ENCODE assay signal across 22 cellular contexts in genomic region chr21:33880626-33881025, GRCh38. TPM values are rescaled to one million over a fixed set of nuclear protein-coding genes. Genes with fewer than 3 reads are reported as not detected.
A peak's percentile ranks its signal among the peaks of the same experiment; 100 is the strongest.
DNase-seq lines count a peak whose midpoint lies in the region; ATAC-seq and TF ChIP-seq lines count a peak whose summit lies in the region.
"Had no signal": no experiment of that assay in that cellular context is flagged by ENCODE, and none has a peak within 500 bp of the region (broad histone marks: within the 10 kb centered on the region; RNA-seq: fewer than 3 reads in every experiment).

No MANE protein-coding gene starts in this region.

- no peak overlapping the region for H3K4me2 ChIP-seq in PC-3 (ENCODE audit: low read length)
- H3K4me2 ChIP-seq: A549; BLaER1 treated with 17β-estradiol and CSF1 and Interleukin-3, amounts not matched to agents 10 nM and 100 nM had no signal

- no peak overlapping the region for H3K4me3 Mint-ChIP-seq in activated CD4-positive, alpha-beta memory T cell treated with anti-CD3 and anti-CD28 coated beads for 36 hours
- H3K4me3 Mint-ChIP-seq: B cell; CD4-positive, alpha-beta T cell; CD8-positive, alpha-beta T cell had no signal

- H3K9me3 Mint-ChIP-seq in activated CD4-positive, alpha-beta memory T cell treated with anti-CD3 and anti-CD28 coated beads for 36 hours: no peaks in the 10 kb centered on the region
- H3K9me3 Mint-ChIP-seq: CD4-positive, alpha-beta T cell; CD8-positive, alpha-beta T cell had no signal

- intact Hi-C loops in posterior vena cava (cut with DNase I) (no loop called here), spleen (cut with DNase I; ENCODE audit: low total_unique reads) (no loop called here), PC-3 (cut with micrococcal nuclease) (no loop called here)
- intact Hi-C loops in activated CD4-positive, alpha-beta memory T cell treated with anti-CD3 and anti-CD28 coated beads for 36 hours (cut with micrococcal nuclease): no loop called here

- no peak overlapping the region for H2AFZ ChIP-seq in PC-3 (ENCODE audit: low read length)

- WGBS in spleen, 5 donors: 84 to 92% (median 91%) methylated on average over 11 to 13 of the region's 13 CpGs

- H3K27me3 ChIP-seq in H7 (ENCODE audit: control insufficient read depth, insufficient read depth, low read length) (no peaks in the 10 kb centered on the region), spleen (replicated peaks in 1 of 7) (no peaks in the 10 kb centered on the region), PC-3 (ENCODE audit: low read length) (no peaks in the 10 kb centered on the region)
- H3K27me3 ChIP-seq: BLaER1 treated with 17β-estradiol and CSF1 and Interleukin-3, amounts not matched to agents 10 nM and 100 nM had no signal

- H3K4me1 Mint-ChIP-seq in activated CD4-positive, alpha-beta memory T cell treated with anti-CD3 and anti-CD28 coated beads for 36 hours (ENCODE audit: low read depth): no peaks in the 10 kb centered on the region
- H3K4me1 Mint-ChIP-seq: B cell had no signal

- no peaks in the 10 kb centered on the region for H4K20me1 ChIP-seq in PC-3 (ENCODE audit: low read length)
- H4K20me1 ChIP-seq: BLaER1 treated with 17β-estradiol and CSF1 and Interleukin-3, amounts not matched to agents 10 nM and 100 nM had no signal

- no peak for ATAC-seq in PC-3
- ATAC-seq: A549; CD8-positive, alpha-beta T cell; GM12878 had no signal

- H3F3A ChIP-seq in PC-3 (ENCODE audit: low read length, unreplicated experiment): no peaks in the 10 kb centered on the region

- DNase-seq in H7 (peak; percentile 22), posterior vena cava (ENCODE audit: low spot score) (peak; percentile 60), spleen (peak; percentile 40), OCI-M2 (lab: John Stamatoyannopoulos, UW; ENCODE audit: unreplicated experiment) (no peak), PC-3 (no peak)
- no peak for DNase-seq in activated CD4-positive, alpha-beta memory T cell treated with anti-CD3 and anti-CD28 coated beads for 36 hours
- DNase-seq: AML-193; CD4-positive, alpha-beta T cell; CD8-positive, alpha-beta T cell; DMS 273 treated with DMSO at 0.1 percent for 48 hours; DMS153; DMS53; DMS79; DND-41; EL; GDM1 had no signal

- no peaks in the 10 kb centered on the region for H3K79me2 ChIP-seq in PC-3 (ENCODE audit: low read length)

- H3K9me3 ChIP-seq in spleen: no peaks in the 10 kb centered on the region
- no peaks in the 10 kb centered on the region for H3K9me3 ChIP-seq in PC-3 (ENCODE audit: low read length)
- H3K9me3 ChIP-seq: A549; BLaER1 treated with 17β-estradiol and CSF1 and Interleukin-3, amounts not matched to agents 10 nM and 100 nM had no signal

- no peaks in the 10 kb centered on the region for H3K36me3 Mint-ChIP-seq in activated CD4-positive, alpha-beta memory T cell treated with anti-CD3 and anti-CD28 coated beads for 36 hours
- H3K36me3 Mint-ChIP-seq: CD8-positive, alpha-beta T cell had no signal

- no peak for TF ChIP-seq CTCF in spleen (IDR thresholded peaks at IDR 0.05 in 8 of 11, conservative IDR thresholded peaks at IDR 0.05 in 3 of 11)
- no peak for TF ChIP-seq CTCF in PC-3 (conservative IDR thresholded peaks at IDR 0.05; ENCODE audit: low read depth, low read length)

- H3K27me3 Mint-ChIP-seq in activated CD4-positive, alpha-beta memory T cell treated with anti-CD3 and anti-CD28 coated beads for 36 hours: peaks cover 3% of the 10 kb centered on the region
- H3K27me3 Mint-ChIP-seq: CD4-positive, alpha-beta T cell had no signal

- no peaks in the 10 kb centered on the region for H3K9me2 ChIP-seq in PC-3 (replicated peaks; ENCODE audit: low read length)

- BruUV-seq in PC-3 (replicated peaks; lab: Mats Ljungman, UMichigan): no TSS peak

- no peaks in the 10 kb centered on the region for H3K36me3 ChIP-seq in H7 (replicated peaks; ENCODE audit: control insufficient read depth, insufficient read depth, low read length)
- H3K36me3 ChIP-seq in spleen: no peaks in the 10 kb centered on the region
- H3K36me3 ChIP-seq in PC-3 (ENCODE audit: low read depth, low read length): no peaks in the 10 kb centered on the region
- H3K36me3 ChIP-seq: BLaER1 treated with 17β-estradiol and CSF1 and Interleukin-3, amounts not matched to agents 10 nM and 100 nM had no signal

- H3K27ac Mint-ChIP-seq in activated CD4-positive, alpha-beta memory T cell treated with anti-CD3 and anti-CD28 coated beads for 36 hours: no peak overlapping the region
- H3K27ac Mint-ChIP-seq: B cell; CD4-positive, alpha-beta T cell; CD8-positive, alpha-beta T cell had no signal

- CTCF ChIA-PET in PC-3 (lab: Charles Lee): no interaction called here
- CTCF ChIA-PET in activated CD4-positive, alpha-beta memory T cell treated with anti-CD3 and anti-CD28 coated beads for 36 hours (lab: Charles Lee): no interaction called here

- POLR2A ChIA-PET in PC-3 (lab: Charles Lee; ENCODE audit: unreplicated experiment): no interaction called here
- POLR2A ChIA-PET in activated CD4-positive, alpha-beta memory T cell treated with anti-CD3 and anti-CD28 coated beads for 36 hours (lab: Charles Lee): no interaction called here

- no peak overlapping the region for H3K27ac ChIP-seq in spleen
- no peak overlapping the region for H3K27ac ChIP-seq in PC-3 (ENCODE audit: low read length)
- H3K27ac ChIP-seq: 22Rv1; A549; BLaER1 treated with 17β-estradiol and CSF1 and Interleukin-3, amounts not matched to agents 10 nM and 100 nM; C4-2B had no signal

- no peak overlapping the region for H3K9ac ChIP-seq in PC-3 (ENCODE audit: low read length)
- H3K9ac ChIP-seq: BLaER1 treated with 17β-estradiol and CSF1 and Interleukin-3, amounts not matched to agents 10 nM and 100 nM had no signal

- TF ChIP-seq POLR2A in spleen (IDR thresholded peaks at IDR 0.05): no peak

- no peaks in the 10 kb centered on the region for H3K4me1 ChIP-seq in spleen
- H3K4me1 ChIP-seq in PC-3 (ENCODE audit: insufficient read depth, low read length): no peaks in the 10 kb centered on the region
- H3K4me1 ChIP-seq: A549 had no signal

- H3K4me3 ChIP-seq in H7 (ENCODE audit: insufficient read depth, low read depth, low read length): no peak overlapping the region
- H3K4me3 ChIP-seq in spleen: no peak overlapping the region
- H3K4me3 ChIP-seq in PC-3 (ENCODE audit: low read length): no peak overlapping the region
- H3K4me3 ChIP-seq: A549; BLaER1 treated with 17β-estradiol and CSF1 and Interleukin-3, amounts not matched to agents 10 nM and 100 nM; GM12878 had no signal

RNA-seq across cellular contexts. Expression of gene ATP5PO, which starts 35.0 kb away (rescaled TPM):
- 229 and 244 TPM in 2 replicates for total RNA-seq in H7 (2014; rRNA removed; shearing (Covaris generic))
- 100 to 1,000 TPM; 138 to 167 TPM for total RNA-seq in posterior vena cava
- 100 to 1,000 TPM in 6 of 7 donors, 10 to 100 TPM in 1; 97.6 to 154 (median 125) TPM for total RNA-seq in spleen
- 100 to 1,000 TPM; 245 to 286 (median 255) TPM for polyA plus RNA-seq in spleen
- total RNA-seq in PC-3 (2014; rRNA removed): 288 and 386 TPM in 2 replicates
- 100 to 1,000 TPM; 208 to 210 TPM for total RNA-seq in activated CD4-positive, alpha-beta memory T cell treated with anti-CD3 and anti-CD28 coated beads for 36 hours

Comparison
In these comparisons a context has a peak if more than half of its experiments do, and no peak if none do; other contexts are left out.
1. DNase-seq: peak in H7 (single experiment), posterior vena cava (single experiment) and spleen (single experiment); none in OCI-M2 (single experiment), PC-3 (single experiment) and activated CD4-positive, alpha-beta memory T cell treated with anti-CD3 and anti-CD28 coated beads for 36 hours (single experiment).